ENCODE assay signal across 24 cellular contexts in genomic region chr3:82891028-82891427, GRCh38.
"Had no signal": no experiment of that assay in that cellular context is flagged by ENCODE, and none has a peak within 500 bp of the region (broad histone marks: within the 10 kb centered on the region; RNA-seq: fewer than 3 reads in every experiment).

No MANE protein-coding gene starts in this region.

- H3K27ac ChIP-seq: epithelial cell of prostate, gastrocnemius medialis, heart left ventricle, hepatocyte, left lung, psoas muscle, sigmoid colon, stomach, thyroid gland had no signal

- H3K36me3 ChIP-seq: gastrocnemius medialis, heart left ventricle, left lung, sigmoid colon, stomach, thyroid gland had no signal

- DNase-seq: effector CD8-positive, alpha-beta T cell; endodermal cell; foreskin fibroblast; gastrocnemius medialis; heart left ventricle; kidney; left lung; mesenchymal stem cell; mucosa of descending colon; naive B cell; posterior cingulate gyrus; psoas muscle; right cardiac atrium; sigmoid colon; stimulated activated CD4-positive, alpha-beta T cell treated with anti-CD3 and anti-CD28 coated beads, Interleukin-2, amount 100 ng/mL, for 24 hours; stimulated activated CD4-positive, alpha-beta T cell treated with anti-CD3 and anti-CD28 coated beads, Interleukin-4, amount 100 ng/mL, for 24 hours; stimulated activated naive CD4-positive, alpha-beta T cell treated with Interleukin-2 at 50 U/mL for 16 hours; stomach; thyroid gland had no signal

- H3K4me3 ChIP-seq: gastrocnemius medialis, heart left ventricle, hepatocyte, left lung, mucosa of descending colon, psoas muscle, sigmoid colon, stomach, thyroid gland had no signal

- H3K79me2 ChIP-seq: hepatocyte had no signal

- H3K9me3 ChIP-seq: gastrocnemius medialis, heart left ventricle, left lung, psoas muscle, sigmoid colon, stomach, thyroid gland had no signal

- H3K4me2 ChIP-seq: hepatocyte had no signal

- H3K4me1 ChIP-seq: gastrocnemius medialis, heart left ventricle, left lung, psoas muscle, sigmoid colon, stomach, thyroid gland had no signal

- H2AFZ ChIP-seq: hepatocyte had no signal

- H3K27me3 ChIP-seq: gastrocnemius medialis, heart left ventricle, hepatocyte, left lung, sigmoid colon, stomach, thyroid gland had no signal

- ATAC-seq: esophagus mucosa; gastrocnemius medialis; heart left ventricle; left lung; mucosa of descending colon; natural killer cell treated with Interleukin-12 subunit alpha and Interleukin-12 subunit beta and Interleukin-15 and Interleukin-18, amount 100 ng/mL, for 72 hours; psoas muscle; right cardiac atrium; stimulated activated effector memory CD8-positive, alpha-beta T cell treated with anti-CD3 and anti-CD28 coated beads, Interleukin-12 subunit alpha, Interleukin-12 subunit beta, amount 100 ng/mL, for 72 hours had no signal
